In the genomic region with DNA sequence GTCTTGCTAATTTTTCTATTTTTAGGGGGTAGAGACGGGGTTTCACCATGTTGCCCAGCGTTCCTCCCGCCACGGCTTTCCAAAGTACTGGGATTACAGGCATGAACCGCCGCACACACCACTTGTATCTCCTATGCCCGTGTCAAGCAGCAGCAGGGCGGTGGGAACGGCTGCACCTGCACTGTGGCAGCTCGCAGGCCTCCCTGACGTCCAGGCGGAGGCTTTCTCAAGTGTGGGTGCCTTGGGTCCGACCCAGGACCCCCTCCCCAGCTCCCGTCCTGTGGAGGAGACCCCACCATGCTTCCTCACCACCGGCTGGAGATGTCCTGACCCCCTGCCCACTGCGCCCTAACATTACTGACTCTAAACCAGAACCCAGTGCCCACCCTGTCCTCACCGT, we compare ENCODE assay signal across 18 cellular contexts. TPM values are rescaled to one million over a fixed set of nuclear protein-coding genes. Genes with fewer than 3 reads are reported as not detected.
DNase-seq lines count a peak whose midpoint lies in the region; ATAC-seq and TF ChIP-seq lines count a peak whose summit lies in the region.
"Had no signal": no experiment of that assay in that cellular context is flagged by ENCODE, and none has a peak within 500 bp of the region (broad histone marks: within the 10 kb centered on the region; RNA-seq: fewer than 3 reads in every experiment).

No MANE protein-coding gene starts in this region.

- no peak for DNase-seq in activated CD8-positive, alpha-beta T cell treated with anti-CD3 and anti-CD28 coated beads, Interleukin-2, amount 10 ng/mL, durations not matched to agents 7 days and 5 days
- DNase-seq in activated CD8-positive, alpha-beta T cell treated with anti-CD3 and anti-CD28 coated beads for 36 hours: no peak
- no peak for DNase-seq in OCI-LY7 (ENCODE audit: low spot score)
- peak; percentile 57 to 85 (median 76) for DNase-seq in body of pancreas
- DNase-seq in natural killer cell: no peak
- no peak for DNase-seq in activated CD8-positive, alpha-beta memory T cell treated with anti-CD3 and anti-CD28 coated beads for 24 hours
- DNase-seq: Karpas-422, MV-4-11, NCI-H1105 treated with DMSO at 0.1 percent for 48 hours, NCI-H2029 treated with DMSO at 0.1 percent for 48 hours, NCI-H2171 treated with DMSO at 0.1 percent for 48 hours, NCI-H526, SIG-M5, SK-N-SH had no signal

- no peaks in the 10 kb centered on the region for H3K36me3 Mint-ChIP-seq in activated CD8-positive, alpha-beta T cell treated with anti-CD3 and anti-CD28 coated beads, Interleukin-2, amount 10 ng/mL, durations not matched to agents 7 days and 5 days (ENCODE audit: low read depth)
- no peaks in the 10 kb centered on the region for H3K36me3 Mint-ChIP-seq in activated CD8-positive, alpha-beta T cell treated with anti-CD3 and anti-CD28 coated beads for 36 hours (ENCODE audit: low read depth)
- no peaks in the 10 kb centered on the region for H3K36me3 Mint-ChIP-seq in natural killer cell
- H3K36me3 Mint-ChIP-seq: IgD-negative memory B cell had no signal

- peak overlapping the region; percentile 55 for H3K27ac Mint-ChIP-seq in activated CD8-positive, alpha-beta T cell treated with anti-CD3 and anti-CD28 coated beads, Interleukin-2, amount 10 ng/mL, durations not matched to agents 7 days and 5 days
- H3K27ac Mint-ChIP-seq in activated CD8-positive, alpha-beta T cell treated with anti-CD3 and anti-CD28 coated beads for 36 hours: no peak overlapping the region
- H3K27ac Mint-ChIP-seq in natural killer cell: no peak overlapping the region
- H3K27ac Mint-ChIP-seq: B cell, IgD-negative memory B cell had no signal

- no peak overlapping the region for H3K27ac ChIP-seq in OCI-LY7 (ENCODE audit: low read depth, low read length, poor library complexity, severe bottlenecking)
- peak overlapping the region in 2 of 4 donors; percentile 0 to 4 for H3K27ac ChIP-seq in body of pancreas

- H3K36me3 ChIP-seq in OCI-LY7 (ENCODE audit: insufficient read depth, low read length): no peaks in the 10 kb centered on the region
- no peaks in the 10 kb centered on the region for H3K36me3 ChIP-seq in body of pancreas (replicated peaks in 1 of 2; ENCODE audit: insufficient read depth in 1 of 2, low read depth in 2 of 2)

- POLR2A ChIA-PET in activated CD8-positive, alpha-beta T cell treated with anti-CD3 and anti-CD28 coated beads, Interleukin-2, amount 10 ng/mL, durations not matched to agents 7 days and 5 days (lab: Charles Lee): no interaction called here
- POLR2A ChIA-PET in activated CD8-positive, alpha-beta T cell treated with anti-CD3 and anti-CD28 coated beads for 36 hours (lab: Charles Lee): no interaction called here
- POLR2A ChIA-PET in OCI-LY7 (lab: Charles Lee): no interaction called here

- TF ChIP-seq POLR2A in body of pancreas (IDR thresholded peaks at IDR 0.05): no peak

- 52 to 54% methylated on average over 7 to 17 of the region's 17 CpGs for WGBS in body of pancreas, 2 donors

- no peaks in the 10 kb centered on the region for H3K9me2 ChIP-seq in OCI-LY7 (ENCODE audit: insufficient read depth, low read length)
- H3K9me2 ChIP-seq: SK-N-SH had no signal

- intact Hi-C loops in activated CD8-positive, alpha-beta T cell treated with anti-CD3 and anti-CD28 coated beads for 36 hours (cut with micrococcal nuclease): no loop called here
- intact Hi-C loops in OCI-LY7 (cut with micrococcal nuclease; ENCODE audit: unreplicated experiment): no loop called here
- intact Hi-C loops in body of pancreas (cut with DNase I): loop anchor here (10.0 kb wide), 1 partner anchor 586 kb away; no protein-coding TSS in a partner anchor
- intact Hi-C loops in natural killer cell (cut with micrococcal nuclease): no loop called here

- no peak overlapping the region for H2AFZ ChIP-seq in OCI-LY7 (ENCODE audit: low read length)

- no peak for ATAC-seq in activated CD8-positive, alpha-beta T cell treated with anti-CD3 and anti-CD28 coated beads, Interleukin-2, amount 10 ng/mL, durations not matched to agents 7 days and 5 days
- no peak for ATAC-seq in activated CD8-positive, alpha-beta T cell treated with anti-CD3 and anti-CD28 coated beads for 36 hours
- peak; percentile 51 for ATAC-seq in body of pancreas
- ATAC-seq in natural killer cell: no peak
- ATAC-seq in GM18858 (IDR thresholded peaks at IDR 0.05; ENCODE audit: unreplicated experiment): no peak

- no peaks in the 10 kb centered on the region for H3K9me3 Mint-ChIP-seq in activated CD8-positive, alpha-beta T cell treated with anti-CD3 and anti-CD28 coated beads, Interleukin-2, amount 10 ng/mL, durations not matched to agents 7 days and 5 days (ENCODE audit: insufficient read depth)
- no peaks in the 10 kb centered on the region for H3K9me3 Mint-ChIP-seq in activated CD8-positive, alpha-beta T cell treated with anti-CD3 and anti-CD28 coated beads for 36 hours
- H3K9me3 Mint-ChIP-seq in natural killer cell: no peaks in the 10 kb centered on the region
- H3K9me3 Mint-ChIP-seq: CD14-positive monocyte, IgD-negative memory B cell had no signal

- CTCF ChIA-PET in activated CD8-positive, alpha-beta T cell treated with anti-CD3 and anti-CD28 coated beads, Interleukin-2, amount 10 ng/mL, durations not matched to agents 7 days and 5 days (lab: Charles Lee): no interaction called here
- CTCF ChIA-PET in activated CD8-positive, alpha-beta T cell treated with anti-CD3 and anti-CD28 coated beads for 36 hours (lab: Charles Lee): no interaction called here
- CTCF ChIA-PET in OCI-LY7 (lab: Charles Lee; ENCODE audit: unreplicated experiment): no interaction called here

- H3K4me1 ChIP-seq in OCI-LY7 (ENCODE audit: insufficient read depth, low read length, poor library complexity, severe bottlenecking): no peaks in the 10 kb centered on the region
- H3K4me1 ChIP-seq in body of pancreas: peaks cover 12% of the 10 kb centered on the region

- no peak overlapping the region for H3K4me3 ChIP-seq in OCI-LY7 (ENCODE audit: low read depth, low read length, poor library complexity, severe bottlenecking)
- H3K4me3 ChIP-seq in body of pancreas: no peak overlapping the region

- H3K9me3 ChIP-seq in OCI-LY7 (ENCODE audit: low read length) (no peaks in the 10 kb centered on the region), body of pancreas (no peaks in the 10 kb centered on the region)
- H3K9me3 ChIP-seq: SK-N-SH had no signal

- no peaks in the 10 kb centered on the region for H3K79me2 ChIP-seq in OCI-LY7 (ENCODE audit: insufficient read depth, low read depth, low read length)

- no peak overlapping the region for H3K4me3 Mint-ChIP-seq in activated CD8-positive, alpha-beta T cell treated with anti-CD3 and anti-CD28 coated beads, Interleukin-2, amount 10 ng/mL, durations not matched to agents 7 days and 5 days
- no peak overlapping the region for H3K4me3 Mint-ChIP-seq in activated CD8-positive, alpha-beta T cell treated with anti-CD3 and anti-CD28 coated beads for 36 hours
- no peak overlapping the region for H3K4me3 Mint-ChIP-seq in natural killer cell
- H3K4me3 Mint-ChIP-seq: B cell, CD14-positive monocyte, IgD-negative memory B cell had no signal

- no peak for TF ChIP-seq CTCF in activated CD8-positive, alpha-beta T cell treated with anti-CD3 and anti-CD28 coated beads for 36 hours (IDR thresholded peaks at IDR 0.05)
- TF ChIP-seq CTCF in OCI-LY7 (conservative IDR thresholded peaks at IDR 0.05; ENCODE audit: low read length) (no peak), body of pancreas (IDR thresholded peaks at IDR 0.05) (no peak), natural killer cell (IDR thresholded peaks at IDR 0.05) (no peak)

- no peak overlapping the region for H3K4me2 ChIP-seq in OCI-LY7 (ENCODE audit: low read length)
- H3K4me2 ChIP-seq: SK-N-SH had no signal

- TSS peak; percentile 58 for BruUV-seq in OCI-LY7 (replicated peaks; lab: Mats Ljungman, UMichigan)

- H3K27me3 ChIP-seq in body of pancreas: no peaks in the 10 kb centered on the region

- H3K27me3 Mint-ChIP-seq in activated CD8-positive, alpha-beta T cell treated with anti-CD3 and anti-CD28 coated beads, Interleukin-2, amount 10 ng/mL, durations not matched to agents 7 days and 5 days (ENCODE audit: low read depth): no peaks in the 10 kb centered on the region
- H3K27me3 Mint-ChIP-seq in activated CD8-positive, alpha-beta T cell treated with anti-CD3 and anti-CD28 coated beads for 36 hours: no peaks in the 10 kb centered on the region
- no peaks in the 10 kb centered on the region for H3K27me3 Mint-ChIP-seq in natural killer cell (ENCODE audit: low read depth in 2 of 2)
- H3K27me3 Mint-ChIP-seq: B cell, IgD-negative memory B cell had no signal

- no peaks in the 10 kb centered on the region for H4K20me1 ChIP-seq in OCI-LY7 (ENCODE audit: insufficient read depth, low read length)

- H3K4me1 Mint-ChIP-seq in activated CD8-positive, alpha-beta T cell treated with anti-CD3 and anti-CD28 coated beads, Interleukin-2, amount 10 ng/mL, durations not matched to agents 7 days and 5 days (ENCODE audit: low read depth): no peaks in the 10 kb centered on the region
- no peaks in the 10 kb centered on the region for H3K4me1 Mint-ChIP-seq in activated CD8-positive, alpha-beta T cell treated with anti-CD3 and anti-CD28 coated beads for 36 hours (ENCODE audit: low read depth)
- no peaks in the 10 kb centered on the region for H3K4me1 Mint-ChIP-seq in natural killer cell
- H3K4me1 Mint-ChIP-seq: B cell, CD14-positive monocyte, IgD-negative memory B cell had no signal

RNA-seq across cellular contexts. Expression of gene TSPAN4, which starts 25.7 kb away (rescaled TPM):
- 10 to 100 TPM; 20.0 to 21.7 TPM for total RNA-seq in activated CD8-positive, alpha-beta T cell treated with anti-CD3 and anti-CD28 coated beads, Interleukin-2, amount 10 ng/mL, durations not matched to agents 7 days and 5 days
- total RNA-seq in activated CD8-positive, alpha-beta T cell treated with anti-CD3 and anti-CD28 coated beads for 36 hours: 10 to 100 TPM; 15.4 to 16.0 TPM
- 8.9 and 12.1 TPM in 2 replicates for total RNA-seq in OCI-LY7 (2014; rRNA removed; shearing (Covaris generic))
- 8.0 and 9.4 TPM in 2 replicates for total RNA-seq in OCI-LY7 (2022)
- 10 to 100 TPM; 44.9 to 87.7 TPM for total RNA-seq in body of pancreas
- total RNA-seq in natural killer cell: 10 to 100 TPM; 11.2 to 18.6 (median 14.6) TPM

RNA-seq across cellular contexts. Expression of gene POLR2L, which starts 26.1 kb away (rescaled TPM):
- total RNA-seq in activated CD8-positive, alpha-beta T cell treated with anti-CD3 and anti-CD28 coated beads, Interleukin-2, amount 10 ng/mL, durations not matched to agents 7 days and 5 days: 100 to 1,000 TPM; 127 to 140 TPM
- total RNA-seq in activated CD8-positive, alpha-beta T cell treated with anti-CD3 and anti-CD28 coated beads for 36 hours: 10 to 100 TPM; 83.0 to 89.2 TPM
- total RNA-seq in OCI-LY7 (2014; rRNA removed; shearing (Covaris generic)): 206 and 224 TPM in 2 replicates
- total RNA-seq in OCI-LY7 (2022) (64.5 and 88.3 TPM in 2 replicates), body of pancreas (10 to 100 TPM; 33.5 to 83.4 TPM), natural killer cell (10 to 100 TPM; 48.2 to 63.8 (median 61.2) TPM)

RNA-seq across cellular contexts. Expression of gene CD151, which starts 35.6 kb away (rescaled TPM):
- 10 to 100 TPM; 27.0 to 29.7 TPM for total RNA-seq in activated CD8-positive, alpha-beta T cell treated with anti-CD3 and anti-CD28 coated beads, Interleukin-2, amount 10 ng/mL, durations not matched to agents 7 days and 5 days
- total RNA-seq in activated CD8-positive, alpha-beta T cell treated with anti-CD3 and anti-CD28 coated beads for 36 hours: 10 to 100 TPM; 45.9 to 46.5 TPM
- 0.28 TPM in 1 of 2 replicates, not detected in the other for total RNA-seq in OCI-LY7 (2014; rRNA removed; shearing (Covaris generic))
- 0.84 and 1.0 TPM in 2 replicates for total RNA-seq in OCI-LY7 (2022)
- 100 to 1,000 TPM; 152 to 282 TPM for total RNA-seq in body of pancreas
- 10 to 100 TPM; 40.9 to 68.3 (median 52.9) TPM for total RNA-seq in natural killer cell

RNA-seq across cellular contexts. Expression of gene CRACR2B, which starts 40.7 kb away (rescaled TPM):
- total RNA-seq in activated CD8-positive, alpha-beta T cell treated with anti-CD3 and anti-CD28 coated beads, Interleukin-2, amount 10 ng/mL, durations not matched to agents 7 days and 5 days: 10 to 100 TPM; 17.2 to 18.7 TPM
- total RNA-seq in activated CD8-positive, alpha-beta T cell treated with anti-CD3 and anti-CD28 coated beads for 36 hours: 1 to 10 TPM; 2.1 to 2.4 TPM
- total RNA-seq in OCI-LY7 (2014; rRNA removed; shearing (Covaris generic)): 2.2 and 2.8 TPM in 2 replicates
- total RNA-seq in OCI-LY7 (2022): 20.1 and 21.0 TPM in 2 replicates
- total RNA-seq in body of pancreas: 100 to 1,000 TPM; 134 to 368 TPM
- 10 to 100 TPM in 1 of 3 donors, 1 to 10 TPM in 2; 3.4 to 10.1 (median 3.8) TPM for total RNA-seq in natural killer cell

RNA-seq across cellular contexts. Expression of gene CHID1, which starts 42.2 kb away (rescaled TPM):
- 10 to 100 TPM; 46.1 to 48.4 TPM for total RNA-seq in activated CD8-positive, alpha-beta T cell treated with anti-CD3 and anti-CD28 coated beads, Interleukin-2, amount 10 ng/mL, durations not matched to agents 7 days and 5 days
- 10 to 100 TPM; 69.8 to 72.0 TPM for total RNA-seq in activated CD8-positive, alpha-beta T cell treated with anti-CD3 and anti-CD28 coated beads for 36 hours
- 30.6 and 39.4 TPM in 2 replicates for total RNA-seq in OCI-LY7 (2014; rRNA removed; shearing (Covaris generic))
- total RNA-seq in OCI-LY7 (2022) (69.6 and 71.1 TPM in 2 replicates), body of pancreas (10 to 100 TPM; 39.4 to 81.4 TPM), natural killer cell (10 to 100 TPM; 32.6 to 40.3 (median 33.2) TPM)

Comparison
In these comparisons a context has a peak if more than half of its experiments do, and no peak if none do; other contexts are left out.
1. DNase-seq: peak in body of pancreas (4 of 4); none in activated CD8-positive, alpha-beta T cell treated with anti-CD3 and anti-CD28 coated beads, Interleukin-2, amount 10 ng/mL, durations not matched to agents 7 days and 5 days (single experiment), activated CD8-positive, alpha-beta T cell treated with anti-CD3 and anti-CD28 coated beads for 36 hours (single experiment), OCI-LY7 (single experiment), natural killer cell (single experiment) and activated CD8-positive, alpha-beta memory T cell treated with anti-CD3 and anti-CD28 coated beads for 24 hours (single experiment).
2. RNA of gene CD151, which starts 35.6 kb away (total RNA-seq): 152 to 282 TPM in body of pancreas, 40.9 to 68.3 TPM in natural killer cell, 45.9 to 46.5 TPM in activated CD8-positive, alpha-beta T cell treated with anti-CD3 and anti-CD28 coated beads for 36 hours and 27.0 to 29.7 TPM in activated CD8-positive, alpha-beta T cell treated with anti-CD3 and anti-CD28 coated beads, Interleukin-2, amount 10 ng/mL, durations not matched to agents 7 days and 5 days; 0.28 to 1.0 TPM in OCI-LY7; every median in the first group is over 10 times any median in the second.